ENCODE assay signal across 3 cellular contexts in the genomic region with DNA sequence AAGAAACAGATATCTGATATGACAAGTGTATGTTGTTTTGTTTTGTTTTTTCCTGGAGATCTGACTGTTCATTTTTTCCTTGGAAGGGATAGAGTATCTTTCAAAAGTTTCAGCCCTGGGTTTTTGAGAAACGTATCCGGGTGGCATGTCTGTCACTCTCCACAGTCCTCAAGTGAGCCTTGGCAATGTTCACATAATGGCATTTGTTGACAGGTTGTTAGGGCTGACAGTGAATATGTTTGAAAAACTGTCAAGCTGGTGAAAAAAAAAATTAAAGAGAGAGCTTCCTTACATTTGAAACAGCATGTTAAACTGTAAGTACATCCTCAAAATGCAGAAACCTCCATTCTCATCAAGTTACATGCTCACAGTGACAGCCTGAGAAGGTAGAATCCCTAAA.
"Had no signal": no experiment of that assay in that cellular context is flagged by ENCODE, and none has a peak within 500 bp of the region (broad histone marks: within the 10 kb centered on the region; RNA-seq: fewer than 3 reads in every experiment).

No MANE protein-coding gene starts in this region.

- DNase-seq: GDM1, GF-D8 had no signal

- H3K4me3 ChIP-seq: GM12878 had no signal
